Comparison of ENCODE assay signal across 1 cellular context in genomic region chr16:31063495-31063842, GRCh38.
TF ChIP-seq lines count a peak whose summit lies in the region.

No MANE protein-coding gene starts in this region.

TF ChIP-seq in WTC11, 78 proteins besides CTCF, POLR2A, EP300 and RAD21:
- TF ChIP-seq SP1 (CRISPR knock-in tag; conservative IDR thresholded peaks at IDR 0.05) (no peak), GRHL2 (CRISPR knock-in tag; IDR thresholded peaks at IDR 0.05; ENCODE audit: insufficient replicate concordance, severe bottlenecking) (no peak), ATF1 (CRISPR knock-in tag; IDR thresholded peaks at IDR 0.05) (no peak), MAX (CRISPR knock-in tag; IDR thresholded peaks at IDR 0.05) (no peak), MYBL2 (CRISPR knock-in tag; IDR thresholded peaks at IDR 0.05) (no peak), ELF4 (CRISPR knock-in tag; IDR thresholded peaks at IDR 0.05; ENCODE audit: low read depth) (no peak), RELA (CRISPR knock-in tag; IDR thresholded peaks at IDR 0.05; ENCODE audit: borderline replicate concordance) (no peak), ZNF317 (CRISPR knock-in tag; IDR thresholded peaks at IDR 0.05; ENCODE audit: borderline replicate concordance, low read depth) (no peak), ESRRA (CRISPR knock-in tag; IDR thresholded peaks at IDR 0.05; ENCODE audit: borderline replicate concordance) (no peak), ZSCAN18 (CRISPR knock-in tag; IDR thresholded peaks at IDR 0.05) (no peak), EMX1 (CRISPR knock-in tag; IDR thresholded peaks at IDR 0.05) (no peak), NR3C1 (CRISPR knock-in tag; conservative IDR thresholded peaks at IDR 0.05; ENCODE audit: low read depth) (no peak), PREB (CRISPR knock-in tag; IDR thresholded peaks at IDR 0.05; ENCODE audit: borderline replicate concordance) (no peak), ETV6 (CRISPR knock-in tag; IDR thresholded peaks at IDR 0.05) (no peak), ZNF416 (CRISPR knock-in tag; IDR thresholded peaks at IDR 0.05) (no peak), ERG (CRISPR knock-in tag; IDR thresholded peaks at IDR 0.05) (no peak), E2F1 (CRISPR knock-in tag; IDR thresholded peaks at IDR 0.05) (no peak)
